Comparison of ENCODE assay signal across 8 cellular contexts in the genomic region with DNA sequence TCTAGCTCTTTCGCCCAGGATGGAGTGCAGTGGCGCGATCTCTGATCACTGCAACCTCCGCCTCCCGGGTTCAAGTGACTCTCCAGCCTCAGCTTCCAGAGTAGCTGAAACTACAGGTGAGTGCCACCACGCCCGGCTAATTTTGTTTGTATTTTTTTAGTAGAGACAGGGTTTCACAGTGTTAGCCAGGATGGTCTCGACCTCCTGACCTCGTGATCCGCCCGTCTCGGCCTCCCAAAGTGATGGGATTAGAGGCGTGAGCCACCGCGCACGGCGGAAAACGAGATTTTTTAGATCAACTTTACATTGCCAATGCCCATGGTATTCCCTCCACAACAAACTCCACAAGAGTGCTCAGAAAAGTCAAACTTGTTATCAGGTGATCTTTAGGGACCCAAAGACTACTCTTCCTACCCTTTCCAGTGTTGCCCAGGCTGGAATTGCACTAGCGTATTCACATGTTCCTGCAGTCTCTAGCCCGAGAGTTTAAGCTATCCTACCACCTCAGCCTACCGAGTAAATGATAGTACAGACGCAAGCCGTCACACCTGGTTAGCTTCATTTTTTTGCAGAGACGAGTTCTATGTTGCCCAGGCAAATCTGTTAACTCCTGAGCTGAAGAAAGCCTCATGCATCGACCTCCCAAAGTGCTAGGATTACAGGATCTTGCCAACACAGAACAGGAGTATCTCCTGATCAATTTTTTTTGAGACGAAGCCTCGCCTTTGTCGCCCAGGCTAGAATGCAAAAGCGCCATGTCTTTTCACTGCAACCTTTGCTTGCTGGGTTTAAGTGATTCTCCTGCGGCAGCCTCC.
A peak's percentile ranks its signal among the peaks of the same experiment; 100 is the strongest.
DNase-seq lines count a peak whose midpoint lies in the region; ATAC-seq and TF ChIP-seq lines count a peak whose summit lies in the region.

No MANE protein-coding gene starts in this region.

- no peak for TF ChIP-seq CTCF in transverse colon (IDR thresholded peaks at IDR 0.05)

- H3K27me3 ChIP-seq in adipocyte (replicated peaks; ENCODE audit: control insufficient read depth, insufficient read depth, low read length) (no peaks in the 10 kb centered on the region), transverse colon (no peaks in the 10 kb centered on the region)

- no peaks in the 10 kb centered on the region for H3K9me3 ChIP-seq in adipocyte (ENCODE audit: control insufficient read depth, low read length)
- no peaks in the 10 kb centered on the region for H3K9me3 ChIP-seq in transverse colon

- no peak overlapping the region for H3K9ac ChIP-seq in adipocyte (ENCODE audit: low read length)

- H3K4me1 ChIP-seq in adipocyte (ENCODE audit: control insufficient read depth, insufficient read depth, low read length) = peaks cover 18% of the 10 kb centered on the region
- H3K4me1 ChIP-seq in transverse colon = peaks cover 0 to 25% (median 19%) of the 10 kb centered on the region in 4 donors

- WGBS in transverse colon (ENCODE audit: low coverage in 1 of 2), 2 donors = 0 to 8% methylated on average over 14 to 30 of the region's 30 CpGs

- H3K4me3 ChIP-seq in adipocyte (ENCODE audit: low read length) (peak overlapping the region; percentile 83), transverse colon (peak overlapping the region; percentile 11 to 58 (median 39))

- H3K36me3 ChIP-seq in adipocyte (ENCODE audit: control insufficient read depth, insufficient read depth, low read length, severe bottlenecking) (no peaks in the 10 kb centered on the region), transverse colon (no peaks in the 10 kb centered on the region)

- in situ Hi-C loops in KBM-7 (cut with MboI; ENCODE audit: low pct_unique_long_range_greater_than_20kb, low sequenced_read_pairs) = no loop called here
- in situ Hi-C loops in transverse colon (cut with MboI; ENCODE audit: low pct_ligation_motif_present in 1 of 4, low pct_unique_long_range_greater_than_20kb in 1 of 4, low sequenced_read_pairs in 3 of 4) = loop anchor here in 1 of 4 donors (25.0 kb wide), 1 partner anchor 922 kb away; a partner anchor contains a TSS

- no peak for TF ChIP-seq EP300 in transverse colon (IDR thresholded peaks at IDR 0.05; ENCODE audit: low read depth)

- ATAC-seq in HG03565 (IDR thresholded peaks at IDR 0.05; ENCODE audit: unreplicated experiment) = no peak
- no peak for ATAC-seq in GM21619 (IDR thresholded peaks at IDR 0.05; ENCODE audit: unreplicated experiment)

- TF ChIP-seq POLR2A in transverse colon (IDR thresholded peaks at IDR 0.05) = peak; percentile 52

- peak; percentile 87 for DNase-seq in ELF-1 (ENCODE audit: low read depth, low spot score)
- DNase-seq in KBM-7 = peak; percentile 88
- DNase-seq in adipocyte (ENCODE audit: low read depth) = peak; percentile 44
- DNase-seq in kidney glomerular epithelial cell (lab: John Stamatoyannopoulos, UW) = peak; percentile 28
- no peak for DNase-seq in transverse colon
- DNase-seq in putamen (ENCODE audit: low spot score) = no peak

- intact Hi-C loops in transverse colon (cut with DNase I; ENCODE audit: low total_unique reads) = no loop called here

- peak overlapping the region; percentile 95 to 99 (median 98) for H3K27ac ChIP-seq in transverse colon

Comparison
In these comparisons a context has a peak if more than half of its experiments do, and no peak if none do; other contexts are left out.
1. DNase-seq: peak in ELF-1 (single experiment), KBM-7 (single experiment), adipocyte (single experiment) and kidney glomerular epithelial cell (single experiment); none in transverse colon (single experiment) and putamen (single experiment).